Comparison of ENCODE assay signal across 2 cellular contexts in the genomic region with DNA sequence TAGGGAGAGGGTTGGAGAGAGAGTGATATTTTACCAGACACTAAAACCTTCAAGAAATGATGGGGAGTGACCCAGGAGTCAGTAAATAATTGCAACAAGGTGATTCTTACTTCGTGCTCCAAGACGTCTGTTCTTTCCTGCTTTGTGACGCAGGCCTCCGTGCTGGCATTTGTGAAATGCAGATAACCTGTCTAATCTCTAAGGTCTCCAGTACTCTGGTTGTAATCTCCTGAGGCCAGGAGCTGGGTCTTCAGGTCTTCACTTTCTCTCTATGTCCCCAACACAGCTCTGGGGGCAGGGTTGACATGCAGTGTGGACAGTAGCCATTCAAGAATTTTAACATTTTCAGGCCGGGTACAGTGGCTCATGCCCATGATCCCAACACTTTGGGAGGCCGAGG.
A peak's percentile ranks its signal among the peaks of the same experiment; 100 is the strongest.
TF ChIP-seq lines count a peak whose summit lies in the region.

No MANE protein-coding gene starts in this region.

TF ChIP-seq in GM23338, 12 proteins besides CTCF, POLR2A, EP300 and RAD21 (continues in another document):
- no peak for TF ChIP-seq CREB1 (CRISPR knock-in tag; IDR thresholded peaks at IDR 0.05; ENCODE audit: low read depth)
- no peak for TF ChIP-seq EZH2 (IDR thresholded peaks at IDR 0.05; ENCODE audit: low read depth, unreplicated experiment)
- no peak for TF ChIP-seq ZNF114 (CRISPR knock-in tag; IDR thresholded peaks at IDR 0.05)
- no peak for TF ChIP-seq POLR2AphosphoS5 (IDR thresholded peaks at IDR 0.05; ENCODE audit: low read depth)
- TF ChIP-seq NANOG (IDR thresholded peaks at IDR 0.05; ENCODE audit: borderline replicate concordance): no peak
- TF ChIP-seq STAT1 (IDR thresholded peaks at IDR 0.05; ENCODE audit: unreplicated experiment): no peak
- TF ChIP-seq, protein P1, sequence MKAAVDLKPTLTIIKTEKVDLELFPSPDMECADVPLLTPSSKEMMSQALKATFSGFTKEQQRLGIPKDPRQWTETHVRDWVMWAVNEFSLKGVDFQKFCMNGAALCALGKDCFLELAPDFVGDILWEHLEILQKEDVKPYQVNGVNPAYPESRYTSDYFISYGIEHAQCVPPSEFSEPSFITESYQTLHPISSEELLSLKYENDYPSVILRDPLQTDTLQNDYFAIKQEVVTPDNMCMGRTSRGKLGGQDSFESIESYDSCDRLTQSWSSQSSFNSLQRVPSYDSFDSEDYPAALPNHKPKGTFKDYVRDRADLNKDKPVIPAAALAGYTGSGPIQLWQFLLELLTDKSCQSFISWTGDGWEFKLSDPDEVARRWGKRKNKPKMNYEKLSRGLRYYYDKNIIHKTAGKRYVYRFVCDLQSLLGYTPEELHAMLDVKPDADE (IDR thresholded peaks at IDR 0.05): no peak
- TF ChIP-seq, protein P2, sequence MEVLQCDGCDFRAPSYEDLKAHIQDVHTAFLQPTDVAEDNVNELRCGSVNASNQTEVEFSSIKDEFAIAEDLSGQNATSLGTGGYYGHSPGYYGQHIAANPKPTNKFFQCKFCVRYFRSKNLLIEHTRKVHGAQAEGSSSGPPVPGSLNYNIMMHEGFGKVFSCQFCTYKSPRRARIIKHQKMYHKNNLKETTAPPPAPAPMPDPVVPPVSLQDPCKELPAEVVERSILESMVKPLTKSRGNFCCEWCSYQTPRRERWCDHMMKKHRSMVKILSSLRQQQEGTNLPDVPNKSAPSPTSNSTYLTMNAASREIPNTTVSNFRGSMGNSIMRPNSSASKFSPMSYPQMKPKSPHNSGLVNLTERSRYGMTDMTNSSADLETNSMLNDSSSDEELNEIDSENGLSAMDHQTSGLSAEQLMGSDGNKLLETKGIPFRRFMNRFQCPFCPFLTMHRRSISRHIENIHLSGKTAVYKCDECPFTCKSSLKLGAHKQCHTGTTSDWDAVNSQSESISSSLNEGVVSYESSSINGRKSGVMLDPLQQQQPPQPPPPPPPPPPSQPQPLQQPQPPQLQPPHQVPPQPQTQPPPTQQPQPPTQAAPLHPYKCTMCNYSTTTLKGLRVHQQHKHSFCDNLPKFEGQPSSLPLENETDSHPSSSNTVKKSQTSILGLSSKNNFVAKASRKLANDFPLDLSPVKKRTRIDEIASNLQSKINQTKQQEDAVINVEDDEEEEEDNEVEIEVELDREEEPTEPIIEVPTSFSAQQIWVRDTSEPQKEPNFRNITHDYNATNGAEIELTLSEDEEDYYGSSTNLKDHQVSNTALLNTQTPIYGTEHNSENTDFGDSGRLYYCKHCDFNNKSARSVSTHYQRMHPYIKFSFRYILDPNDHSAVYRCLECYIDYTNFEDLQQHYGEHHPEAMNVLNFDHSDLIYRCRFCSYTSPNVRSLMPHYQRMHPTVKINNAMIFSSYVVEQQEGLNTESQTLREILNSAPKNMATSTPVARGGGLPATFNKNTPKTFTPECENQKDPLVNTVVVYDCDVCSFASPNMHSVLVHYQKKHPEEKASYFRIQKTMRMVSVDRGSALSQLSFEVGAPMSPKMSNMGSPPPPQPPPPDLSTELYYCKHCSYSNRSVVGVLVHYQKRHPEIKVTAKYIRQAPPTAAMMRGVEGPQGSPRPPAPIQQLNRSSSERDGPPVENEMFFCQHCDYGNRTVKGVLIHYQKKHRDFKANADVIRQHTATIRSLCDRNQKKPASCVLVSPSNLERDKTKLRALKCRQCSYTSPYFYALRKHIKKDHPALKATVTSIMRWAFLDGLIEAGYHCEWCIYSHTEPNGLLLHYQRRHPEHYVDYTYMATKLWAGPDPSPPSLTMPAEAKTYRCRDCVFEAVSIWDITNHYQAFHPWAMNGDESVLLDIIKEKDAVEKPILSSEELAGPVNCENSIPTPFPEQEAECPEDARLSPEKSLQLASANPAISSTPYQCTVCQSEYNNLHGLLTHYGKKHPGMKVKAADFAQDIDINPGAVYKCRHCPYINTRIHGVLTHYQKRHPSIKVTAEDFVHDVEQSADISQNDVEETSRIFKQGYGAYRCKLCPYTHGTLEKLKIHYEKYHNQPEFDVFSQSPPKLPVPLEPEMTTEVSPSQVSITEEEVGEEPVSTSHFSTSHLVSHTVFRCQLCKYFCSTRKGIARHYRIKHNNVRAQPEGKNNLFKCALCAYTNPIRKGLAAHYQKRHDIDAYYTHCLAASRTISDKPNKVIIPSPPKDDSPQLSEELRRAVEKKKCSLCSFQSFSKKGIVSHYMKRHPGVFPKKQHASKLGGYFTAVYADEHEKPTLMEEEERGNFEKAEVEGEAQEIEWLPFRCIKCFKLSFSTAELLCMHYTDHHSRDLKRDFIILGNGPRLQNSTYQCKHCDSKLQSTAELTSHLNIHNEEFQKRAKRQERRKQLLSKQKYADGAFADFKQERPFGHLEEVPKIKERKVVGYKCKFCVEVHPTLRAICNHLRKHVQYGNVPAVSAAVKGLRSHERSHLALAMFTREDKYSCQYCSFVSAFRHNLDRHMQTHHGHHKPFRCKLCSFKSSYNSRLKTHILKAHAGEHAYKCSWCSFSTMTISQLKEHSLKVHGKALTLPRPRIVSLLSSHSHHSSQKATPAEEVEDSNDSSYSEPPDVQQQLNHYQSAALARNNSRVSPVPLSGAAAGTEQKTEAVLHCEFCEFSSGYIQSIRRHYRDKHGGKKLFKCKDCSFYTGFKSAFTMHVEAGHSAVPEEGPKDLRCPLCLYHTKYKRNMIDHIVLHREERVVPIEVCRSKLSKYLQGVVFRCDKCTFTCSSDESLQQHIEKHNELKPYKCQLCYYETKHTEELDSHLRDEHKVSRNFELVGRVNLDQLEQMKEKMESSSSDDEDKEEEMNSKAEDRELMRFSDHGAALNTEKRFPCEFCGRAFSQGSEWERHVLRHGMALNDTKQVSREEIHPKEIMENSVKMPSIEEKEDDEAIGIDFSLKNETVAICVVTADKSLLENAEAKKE (CRISPR knock-in tag; IDR thresholded peaks at IDR 0.05): no peak
- TF ChIP-seq ZNF331 (CRISPR knock-in tag; IDR thresholded peaks at IDR 0.05; ENCODE audit: low read depth): no peak
- no peak for TF ChIP-seq EZH2phosphoT487 (IDR thresholded peaks at IDR 0.05; ENCODE audit: unreplicated experiment)

TF ChIP-seq in K562, 482 proteins besides CTCF, POLR2A, EP300 and RAD21 (continues in another document):
- TF ChIP-seq, protein P3, sequence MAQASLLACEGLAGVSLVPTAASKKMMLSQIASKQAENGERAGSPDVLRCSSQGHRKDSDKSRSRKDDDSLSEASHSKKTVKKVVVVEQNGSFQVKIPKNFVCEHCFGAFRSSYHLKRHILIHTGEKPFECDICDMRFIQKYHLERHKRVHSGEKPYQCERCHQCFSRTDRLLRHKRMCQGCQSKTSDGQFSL (CRISPR knock-in tag; IDR thresholded peaks at IDR 0.05): no peak
- TF ChIP-seq, protein P3 (tag; IDR thresholded peaks at IDR 0.05): no peak
- TF ChIP-seq, protein P4, sequence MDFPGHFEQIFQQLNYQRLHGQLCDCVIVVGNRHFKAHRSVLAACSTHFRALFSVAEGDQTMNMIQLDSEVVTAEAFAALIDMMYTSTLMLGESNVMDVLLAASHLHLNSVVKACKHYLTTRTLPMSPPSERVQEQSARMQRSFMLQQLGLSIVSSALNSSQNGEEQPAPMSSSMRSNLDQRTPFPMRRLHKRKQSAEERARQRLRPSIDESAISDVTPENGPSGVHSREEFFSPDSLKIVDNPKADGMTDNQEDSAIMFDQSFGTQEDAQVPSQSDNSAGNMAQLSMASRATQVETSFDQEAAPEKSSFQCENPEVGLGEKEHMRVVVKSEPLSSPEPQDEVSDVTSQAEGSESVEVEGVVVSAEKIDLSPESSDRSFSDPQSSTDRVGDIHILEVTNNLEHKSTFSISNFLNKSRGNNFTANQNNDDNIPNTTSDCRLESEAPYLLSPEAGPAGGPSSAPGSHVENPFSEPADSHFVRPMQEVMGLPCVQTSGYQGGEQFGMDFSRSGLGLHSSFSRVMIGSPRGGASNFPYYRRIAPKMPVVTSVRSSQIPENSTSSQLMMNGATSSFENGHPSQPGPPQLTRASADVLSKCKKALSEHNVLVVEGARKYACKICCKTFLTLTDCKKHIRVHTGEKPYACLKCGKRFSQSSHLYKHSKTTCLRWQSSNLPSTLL (IDR thresholded peaks at IDR 0.05): no peak
- TF ChIP-seq GABPB2 (CRISPR knock-in tag; conservative IDR thresholded peaks at IDR 0.05) (no peak), BCOR (IDR thresholded peaks at IDR 0.05) (no peak), ARID1B (IDR thresholded peaks at IDR 0.05) (peak; percentile 93), BHLHE40 (IDR thresholded peaks at IDR 0.05; ENCODE audit: low read length) (no peak), MYBL2 (IDR thresholded peaks at IDR 0.05; ENCODE audit: low read depth) (no peak), MYBL2 (CRISPR knock-in tag; IDR thresholded peaks at IDR 0.05; ENCODE audit: borderline replicate concordance) (no peak), ZFP30 (CRISPR knock-in tag; IDR thresholded peaks at IDR 0.05; ENCODE audit: borderline replicate concordance) (no peak), SPI1 (IDR thresholded peaks at IDR 0.05; ENCODE audit: borderline replicate concordance, low read depth, low read length) (no peak), GATA2 (CRISPR knock-in tag; IDR thresholded peaks at IDR 0.05) (peak; percentile 75), LEF1 (IDR thresholded peaks at IDR 0.05) (peak; percentile 60; the same call in 1 of the 2 replicates), MTA2 (IDR thresholded peaks at IDR 0.05; ENCODE audit: low read depth) (peak; percentile 88)
- TF ChIP-seq, protein P5, sequence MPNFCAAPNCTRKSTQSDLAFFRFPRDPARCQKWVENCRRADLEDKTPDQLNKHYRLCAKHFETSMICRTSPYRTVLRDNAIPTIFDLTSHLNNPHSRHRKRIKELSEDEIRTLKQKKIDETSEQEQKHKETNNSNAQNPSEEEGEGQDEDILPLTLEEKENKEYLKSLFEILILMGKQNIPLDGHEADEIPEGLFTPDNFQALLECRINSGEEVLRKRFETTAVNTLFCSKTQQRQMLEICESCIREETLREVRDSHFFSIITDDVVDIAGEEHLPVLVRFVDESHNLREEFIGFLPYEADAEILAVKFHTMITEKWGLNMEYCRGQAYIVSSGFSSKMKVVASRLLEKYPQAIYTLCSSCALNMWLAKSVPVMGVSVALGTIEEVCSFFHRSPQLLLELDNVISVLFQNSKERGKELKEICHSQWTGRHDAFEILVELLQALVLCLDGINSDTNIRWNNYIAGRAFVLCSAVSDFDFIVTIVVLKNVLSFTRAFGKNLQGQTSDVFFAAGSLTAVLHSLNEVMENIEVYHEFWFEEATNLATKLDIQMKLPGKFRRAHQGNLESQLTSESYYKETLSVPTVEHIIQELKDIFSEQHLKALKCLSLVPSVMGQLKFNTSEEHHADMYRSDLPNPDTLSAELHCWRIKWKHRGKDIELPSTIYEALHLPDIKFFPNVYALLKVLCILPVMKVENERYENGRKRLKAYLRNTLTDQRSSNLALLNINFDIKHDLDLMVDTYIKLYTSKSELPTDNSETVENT (CRISPR knock-in tag; IDR thresholded peaks at IDR 0.05): no peak
- TF ChIP-seq, protein P6, sequence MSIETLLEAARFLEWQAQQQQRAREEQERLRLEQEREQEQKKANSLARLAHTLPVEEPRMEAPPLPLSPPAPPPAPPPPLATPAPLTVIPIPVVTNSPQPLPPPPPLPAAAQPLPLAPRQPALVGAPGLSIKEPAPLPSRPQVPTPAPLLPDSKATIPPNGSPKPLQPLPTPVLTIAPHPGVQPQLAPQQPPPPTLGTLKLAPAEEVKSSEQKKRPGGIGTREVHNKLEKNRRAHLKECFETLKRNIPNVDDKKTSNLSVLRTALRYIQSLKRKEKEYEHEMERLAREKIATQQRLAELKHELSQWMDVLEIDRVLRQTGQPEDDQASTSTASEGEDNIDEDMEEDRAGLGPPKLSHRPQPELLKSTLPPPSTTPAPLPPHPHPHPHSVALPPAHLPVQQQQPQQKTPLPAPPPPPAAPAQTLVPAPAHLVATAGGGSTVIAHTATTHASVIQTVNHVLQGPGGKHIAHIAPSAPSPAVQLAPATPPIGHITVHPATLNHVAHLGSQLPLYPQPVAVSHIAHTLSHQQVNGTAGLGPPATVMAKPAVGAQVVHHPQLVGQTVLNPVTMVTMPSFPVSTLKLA (conservative IDR thresholded peaks at IDR 0.05): 0 out of 4 replicates have a peak, but pooled peaks of 1 of the 2 experiments have one; percentile 25
- TF ChIP-seq, protein P7, sequence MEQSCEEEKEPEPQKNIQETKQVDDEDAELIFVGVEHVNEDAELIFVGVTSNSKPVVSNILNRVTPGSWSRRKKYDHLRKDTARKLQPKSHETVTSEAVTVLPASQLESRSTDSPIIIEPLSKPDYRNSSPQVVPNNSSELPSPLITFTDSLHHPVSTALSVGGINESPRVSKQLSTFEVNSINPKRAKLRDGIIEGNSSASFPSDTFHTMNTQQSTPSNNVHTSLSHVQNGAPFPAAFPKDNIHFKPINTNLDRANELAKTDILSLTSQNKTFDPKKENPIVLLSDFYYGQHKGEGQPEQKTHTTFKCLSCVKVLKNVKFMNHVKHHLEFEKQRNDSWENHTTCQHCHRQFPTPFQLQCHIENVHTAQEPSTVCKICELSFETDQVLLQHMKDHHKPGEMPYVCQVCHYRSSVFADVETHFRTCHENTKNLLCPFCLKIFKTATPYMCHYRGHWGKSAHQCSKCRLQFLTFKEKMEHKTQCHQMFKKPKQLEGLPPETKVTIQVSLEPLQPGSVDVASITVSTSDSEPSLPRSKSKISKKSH (CRISPR knock-in tag; IDR thresholded peaks at IDR 0.05): no peak
- TF ChIP-seq, protein P8, sequence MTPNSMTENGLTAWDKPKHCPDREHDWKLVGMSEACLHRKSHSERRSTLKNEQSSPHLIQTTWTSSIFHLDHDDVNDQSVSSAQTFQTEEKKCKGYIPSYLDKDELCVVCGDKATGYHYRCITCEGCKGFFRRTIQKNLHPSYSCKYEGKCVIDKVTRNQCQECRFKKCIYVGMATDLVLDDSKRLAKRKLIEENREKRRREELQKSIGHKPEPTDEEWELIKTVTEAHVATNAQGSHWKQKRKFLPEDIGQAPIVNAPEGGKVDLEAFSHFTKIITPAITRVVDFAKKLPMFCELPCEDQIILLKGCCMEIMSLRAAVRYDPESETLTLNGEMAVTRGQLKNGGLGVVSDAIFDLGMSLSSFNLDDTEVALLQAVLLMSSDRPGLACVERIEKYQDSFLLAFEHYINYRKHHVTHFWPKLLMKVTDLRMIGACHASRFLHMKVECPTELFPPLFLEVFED (CRISPR knock-in tag; conservative IDR thresholded peaks at IDR 0.05): no peak
- TF ChIP-seq, protein P9, sequence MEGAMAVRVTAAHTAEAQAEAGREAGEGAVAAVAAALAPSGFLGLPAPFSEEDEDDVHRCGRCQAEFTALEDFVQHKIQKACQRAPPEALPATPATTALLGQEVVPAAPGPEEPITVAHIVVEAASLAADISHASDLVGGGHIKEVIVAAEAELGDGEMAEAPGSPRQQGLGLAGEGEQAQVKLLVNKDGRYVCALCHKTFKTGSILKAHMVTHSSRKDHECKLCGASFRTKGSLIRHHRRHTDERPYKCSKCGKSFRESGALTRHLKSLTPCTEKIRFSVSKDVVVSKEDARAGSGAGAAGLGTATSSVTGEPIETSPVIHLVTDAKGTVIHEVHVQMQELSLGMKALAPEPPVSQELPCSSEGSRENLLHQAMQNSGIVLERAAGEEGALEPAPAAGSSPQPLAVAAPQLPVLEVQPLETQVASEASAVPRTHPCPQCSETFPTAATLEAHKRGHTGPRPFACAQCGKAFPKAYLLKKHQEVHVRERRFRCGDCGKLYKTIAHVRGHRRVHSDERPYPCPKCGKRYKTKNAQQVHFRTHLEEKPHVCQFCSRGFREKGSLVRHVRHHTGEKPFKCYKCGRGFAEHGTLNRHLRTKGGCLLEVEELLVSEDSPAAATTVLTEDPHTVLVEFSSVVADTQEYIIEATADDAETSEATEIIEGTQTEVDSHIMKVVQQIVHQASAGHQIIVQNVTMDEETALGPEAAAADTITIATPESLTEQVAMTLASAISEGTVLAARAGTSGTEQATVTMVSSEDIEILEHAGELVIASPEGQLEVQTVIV (CRISPR knock-in tag; IDR thresholded peaks at IDR 0.05; ENCODE audit: borderline replicate concordance): no peak
- TF ChIP-seq, protein P10, sequence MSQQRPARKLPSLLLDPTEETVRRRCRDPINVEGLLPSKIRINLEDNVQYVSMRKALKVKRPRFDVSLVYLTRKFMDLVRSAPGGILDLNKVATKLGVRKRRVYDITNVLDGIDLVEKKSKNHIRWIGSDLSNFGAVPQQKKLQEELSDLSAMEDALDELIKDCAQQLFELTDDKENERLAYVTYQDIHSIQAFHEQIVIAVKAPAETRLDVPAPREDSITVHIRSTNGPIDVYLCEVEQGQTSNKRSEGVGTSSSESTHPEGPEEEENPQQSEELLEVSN (IDR thresholded peaks at IDR 0.05; ENCODE audit: borderline replicate concordance in 1 of 2, extremely low read depth in 1 of 2, insufficient read depth in 1 of 2, insufficient read length in 1 of 2, low read depth in 1 of 2, low read length in 1 of 2, poor library complexity in 1 of 2, severe bottlenecking in 1 of 2): no peak
